1 cellular context compared by ENCODE assay signal in the genomic region with DNA sequence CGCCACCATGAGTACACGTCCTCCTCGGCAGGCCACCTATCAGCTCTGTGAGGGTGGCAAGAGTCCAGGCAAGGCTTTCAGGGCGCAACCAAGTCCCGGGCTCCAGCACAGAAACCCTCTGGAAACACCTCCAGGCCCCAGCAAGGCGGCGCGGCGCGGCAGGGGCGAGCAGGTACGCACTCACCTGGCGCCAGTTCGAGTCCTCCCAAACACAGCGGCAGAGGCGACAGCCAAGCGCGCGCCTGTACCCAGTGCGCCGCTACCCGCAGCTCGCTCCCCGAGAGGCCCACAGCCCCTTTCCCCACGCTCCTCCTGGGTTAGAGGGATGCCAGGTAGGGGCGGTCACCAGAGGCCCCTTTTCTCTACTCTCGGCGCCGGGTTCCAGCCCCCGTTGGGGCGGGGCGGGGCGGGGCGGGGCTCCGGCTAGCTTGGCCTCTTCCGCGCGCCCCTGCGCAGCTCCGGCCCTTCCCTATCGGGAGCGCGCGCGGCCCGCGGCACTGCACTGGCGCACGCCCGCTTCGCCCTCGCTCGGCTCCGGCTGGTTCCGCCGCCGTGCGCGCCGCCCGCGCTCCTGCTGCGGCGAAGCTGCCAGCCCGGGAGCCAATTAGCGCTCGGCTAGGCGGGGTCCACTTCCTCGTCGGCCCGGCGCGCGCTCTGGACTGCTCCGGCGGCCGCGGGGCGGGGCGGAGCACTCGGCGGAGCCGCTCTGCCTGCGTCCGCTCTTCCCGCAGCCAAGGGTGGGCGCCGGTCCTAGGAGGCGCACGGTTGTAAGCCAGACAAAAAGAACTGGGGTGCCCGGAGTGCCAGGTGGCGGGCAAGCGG.
TF ChIP-seq lines count a peak whose summit lies in the region.

A gene (minus strand): TSS at position 332 of the 822 bp plus-strand sequence. CDS start 5,040 bp downstream, outside the sequence.
A gene with protein sequence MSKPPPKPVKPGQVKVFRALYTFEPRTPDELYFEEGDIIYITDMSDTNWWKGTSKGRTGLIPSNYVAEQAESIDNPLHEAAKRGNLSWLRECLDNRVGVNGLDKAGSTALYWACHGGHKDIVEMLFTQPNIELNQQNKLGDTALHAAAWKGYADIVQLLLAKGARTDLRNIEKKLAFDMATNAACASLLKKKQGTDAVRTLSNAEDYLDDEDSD (plus strand): TSS at position 691 of the 822 bp plus-strand sequence. CDS start 179 bp downstream, outside the sequence.

TF ChIP-seq in GM12878, 131 proteins besides CTCF, POLR2A, EP300 and RAD21 (continued from another document and continues in another):
- TF ChIP-seq, protein P1, sequence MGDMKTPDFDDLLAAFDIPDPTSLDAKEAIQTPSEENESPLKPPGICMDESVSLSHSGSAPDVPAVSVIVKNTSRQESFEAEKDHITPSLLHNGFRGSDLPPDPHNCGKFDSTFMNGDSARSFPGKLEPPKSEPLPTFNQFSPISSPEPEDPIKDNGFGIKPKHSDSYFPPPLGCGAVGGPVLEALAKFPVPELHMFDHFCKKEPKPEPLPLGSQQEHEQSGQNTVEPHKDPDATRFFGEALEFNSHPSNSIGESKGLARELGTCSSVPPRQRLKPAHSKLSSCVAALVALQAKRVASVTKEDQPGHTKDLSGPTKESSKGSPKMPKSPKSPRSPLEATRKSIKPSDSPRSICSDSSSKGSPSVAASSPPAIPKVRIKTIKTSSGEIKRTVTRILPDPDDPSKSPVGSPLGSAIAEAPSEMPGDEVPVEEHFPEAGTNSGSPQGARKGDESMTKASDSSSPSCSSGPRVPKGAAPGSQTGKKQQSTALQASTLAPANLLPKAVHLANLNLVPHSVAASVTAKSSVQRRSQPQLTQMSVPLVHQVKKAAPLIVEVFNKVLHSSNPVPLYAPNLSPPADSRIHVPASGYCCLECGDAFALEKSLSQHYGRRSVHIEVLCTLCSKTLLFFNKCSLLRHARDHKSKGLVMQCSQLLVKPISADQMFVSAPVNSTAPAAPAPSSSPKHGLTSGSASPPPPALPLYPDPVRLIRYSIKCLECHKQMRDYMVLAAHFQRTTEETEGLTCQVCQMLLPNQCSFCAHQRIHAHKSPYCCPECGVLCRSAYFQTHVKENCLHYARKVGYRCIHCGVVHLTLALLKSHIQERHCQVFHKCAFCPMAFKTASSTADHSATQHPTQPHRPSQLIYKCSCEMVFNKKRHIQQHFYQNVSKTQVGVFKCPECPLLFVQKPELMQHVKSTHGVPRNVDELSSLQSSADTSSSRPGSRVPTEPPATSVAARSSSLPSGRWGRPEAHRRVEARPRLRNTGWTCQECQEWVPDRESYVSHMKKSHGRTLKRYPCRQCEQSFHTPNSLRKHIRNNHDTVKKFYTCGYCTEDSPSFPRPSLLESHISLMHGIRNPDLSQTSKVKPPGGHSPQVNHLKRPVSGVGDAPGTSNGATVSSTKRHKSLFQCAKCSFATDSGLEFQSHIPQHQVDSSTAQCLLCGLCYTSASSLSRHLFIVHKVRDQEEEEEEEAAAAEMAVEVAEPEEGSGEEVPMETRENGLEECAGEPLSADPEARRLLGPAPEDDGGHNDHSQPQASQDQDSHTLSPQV (IDR thresholded peaks at IDR 0.05), result 0 out of 2 replicates have a peak, but pooled peaks have one; percentile 12
- TF ChIP-seq, protein P2, sequence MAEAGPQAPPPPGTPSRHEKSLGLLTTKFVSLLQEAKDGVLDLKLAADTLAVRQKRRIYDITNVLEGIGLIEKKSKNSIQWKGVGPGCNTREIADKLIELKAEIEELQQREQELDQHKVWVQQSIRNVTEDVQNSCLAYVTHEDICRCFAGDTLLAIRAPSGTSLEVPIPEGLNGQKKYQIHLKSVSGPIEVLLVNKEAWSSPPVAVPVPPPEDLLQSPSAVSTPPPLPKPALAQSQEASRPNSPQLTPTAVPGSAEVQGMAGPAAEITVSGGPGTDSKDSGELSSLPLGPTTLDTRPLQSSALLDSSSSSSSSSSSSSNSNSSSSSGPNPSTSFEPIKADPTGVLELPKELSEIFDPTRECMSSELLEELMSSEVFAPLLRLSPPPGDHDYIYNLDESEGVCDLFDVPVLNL (IDR thresholded peaks at IDR 0.05; ENCODE audit: low read depth, low read length), result peak; percentile 31; the same call in 1 of the 2 replicates
- TF ChIP-seq SIN3A (IDR thresholded peaks at IDR 0.05; ENCODE audit: low read depth, low read length) (peak; percentile 28), NR2C1 (IDR thresholded peaks at IDR 0.05) (no peak), PAX5 (IDR thresholded peaks at IDR 0.05; ENCODE audit: borderline replicate concordance, low read depth, low read length) (0 out of 2 replicates have a peak, but pooled peaks have one; percentile 37), LARP7 (IDR thresholded peaks at IDR 0.05) (peak; percentile 80), ZNF217 (IDR thresholded peaks at IDR 0.05) (peak; percentile 85; the same call in 1 of the 2 replicates), SMAD5 (IDR thresholded peaks at IDR 0.05; ENCODE audit: low read depth) (peak; percentile 51; the same call in 1 of the 2 replicates), ZNF274 (IDR thresholded peaks at IDR 0.05; ENCODE audit: insufficient read depth, insufficient read length) (no peak), STAT3 (IDR thresholded peaks at IDR 0.05; ENCODE audit: low read depth, low read length) (no peak), IKZF1 (conservative IDR thresholded peaks at IDR 0.05) (peak; percentile 55; the same call in 1 of the 2 replicates), POU2F2 (IDR thresholded peaks at IDR 0.05; ENCODE audit: borderline replicate concordance, low read depth, low read length) (peak; percentile 41; the same call in 1 of the 3 replicates), CREM (IDR thresholded peaks at IDR 0.05; ENCODE audit: low read depth) (0 out of 2 replicates have a peak, but pooled peaks have one; percentile 8), BACH1 (IDR thresholded peaks at IDR 0.05; ENCODE audit: borderline replicate concordance) (peak; percentile 76; the same call in 1 of the 2 replicates), PML (IDR thresholded peaks at IDR 0.05; ENCODE audit: low read length) (0 out of 2 replicates have a peak, but pooled peaks have one; percentile 19), GABPA (IDR thresholded peaks at IDR 0.05; ENCODE audit: low read depth) (no peak), NRF1 (conservative IDR thresholded peaks at IDR 0.05; ENCODE audit: low read depth, low read length) (peak; percentile 58), SMARCA5 (IDR thresholded peaks at IDR 0.05) (peak; percentile 50), SP1 (IDR thresholded peaks at IDR 0.05; ENCODE audit: low read depth, low read length) (peak; percentile 28)
- TF ChIP-seq, protein P3, sequence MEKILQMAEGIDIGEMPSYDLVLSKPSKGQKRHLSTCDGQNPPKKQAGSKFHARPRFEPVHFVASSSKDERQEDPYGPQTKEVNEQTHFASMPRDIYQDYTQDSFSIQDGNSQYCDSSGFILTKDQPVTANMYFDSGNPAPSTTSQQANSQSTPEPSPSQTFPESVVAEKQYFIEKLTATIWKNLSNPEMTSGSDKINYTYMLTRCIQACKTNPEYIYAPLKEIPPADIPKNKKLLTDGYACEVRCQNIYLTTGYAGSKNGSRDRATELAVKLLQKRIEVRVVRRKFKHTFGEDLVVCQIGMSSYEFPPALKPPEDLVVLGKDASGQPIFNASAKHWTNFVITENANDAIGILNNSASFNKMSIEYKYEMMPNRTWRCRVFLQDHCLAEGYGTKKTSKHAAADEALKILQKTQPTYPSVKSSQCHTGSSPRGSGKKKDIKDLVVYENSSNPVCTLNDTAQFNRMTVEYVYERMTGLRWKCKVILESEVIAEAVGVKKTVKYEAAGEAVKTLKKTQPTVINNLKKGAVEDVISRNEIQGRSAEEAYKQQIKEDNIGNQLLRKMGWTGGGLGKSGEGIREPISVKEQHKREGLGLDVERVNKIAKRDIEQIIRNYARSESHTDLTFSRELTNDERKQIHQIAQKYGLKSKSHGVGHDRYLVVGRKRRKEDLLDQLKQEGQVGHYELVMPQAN (conservative IDR thresholded peaks at IDR 0.05), result 0 out of 2 replicates have a peak, but pooled peaks have one; percentile 10
- TF ChIP-seq, protein P4, sequence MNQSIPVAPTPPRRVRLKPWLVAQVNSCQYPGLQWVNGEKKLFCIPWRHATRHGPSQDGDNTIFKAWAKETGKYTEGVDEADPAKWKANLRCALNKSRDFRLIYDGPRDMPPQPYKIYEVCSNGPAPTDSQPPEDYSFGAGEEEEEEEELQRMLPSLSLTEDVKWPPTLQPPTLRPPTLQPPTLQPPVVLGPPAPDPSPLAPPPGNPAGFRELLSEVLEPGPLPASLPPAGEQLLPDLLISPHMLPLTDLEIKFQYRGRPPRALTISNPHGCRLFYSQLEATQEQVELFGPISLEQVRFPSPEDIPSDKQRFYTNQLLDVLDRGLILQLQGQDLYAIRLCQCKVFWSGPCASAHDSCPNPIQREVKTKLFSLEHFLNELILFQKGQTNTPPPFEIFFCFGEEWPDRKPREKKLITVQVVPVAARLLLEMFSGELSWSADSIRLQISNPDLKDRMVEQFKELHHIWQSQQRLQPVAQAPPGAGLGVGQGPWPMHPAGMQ (IDR thresholded peaks at IDR 0.05; ENCODE audit: borderline replicate concordance), result no peak
- TF ChIP-seq, protein P5, sequence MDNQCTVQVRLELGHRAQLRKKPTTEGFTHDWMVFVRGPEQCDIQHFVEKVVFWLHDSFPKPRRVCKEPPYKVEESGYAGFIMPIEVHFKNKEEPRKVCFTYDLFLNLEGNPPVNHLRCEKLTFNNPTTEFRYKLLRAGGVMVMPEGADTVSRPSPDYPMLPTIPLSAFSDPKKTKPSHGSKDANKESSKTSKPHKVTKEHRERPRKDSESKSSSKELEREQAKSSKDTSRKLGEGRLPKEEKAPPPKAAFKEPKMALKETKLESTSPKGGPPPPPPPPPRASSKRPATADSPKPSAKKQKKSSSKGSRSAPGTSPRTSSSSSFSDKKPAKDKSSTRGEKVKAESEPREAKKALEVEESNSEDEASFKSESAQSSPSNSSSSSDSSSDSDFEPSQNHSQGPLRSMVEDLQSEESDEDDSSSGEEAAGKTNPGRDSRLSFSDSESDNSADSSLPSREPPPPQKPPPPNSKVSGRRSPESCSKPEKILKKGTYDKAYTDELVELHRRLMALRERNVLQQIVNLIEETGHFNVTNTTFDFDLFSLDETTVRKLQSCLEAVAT (IDR thresholded peaks at IDR 0.05), result 0 out of 2 replicates have a peak, but pooled peaks have one; percentile 17
- TF ChIP-seq, protein P6, sequence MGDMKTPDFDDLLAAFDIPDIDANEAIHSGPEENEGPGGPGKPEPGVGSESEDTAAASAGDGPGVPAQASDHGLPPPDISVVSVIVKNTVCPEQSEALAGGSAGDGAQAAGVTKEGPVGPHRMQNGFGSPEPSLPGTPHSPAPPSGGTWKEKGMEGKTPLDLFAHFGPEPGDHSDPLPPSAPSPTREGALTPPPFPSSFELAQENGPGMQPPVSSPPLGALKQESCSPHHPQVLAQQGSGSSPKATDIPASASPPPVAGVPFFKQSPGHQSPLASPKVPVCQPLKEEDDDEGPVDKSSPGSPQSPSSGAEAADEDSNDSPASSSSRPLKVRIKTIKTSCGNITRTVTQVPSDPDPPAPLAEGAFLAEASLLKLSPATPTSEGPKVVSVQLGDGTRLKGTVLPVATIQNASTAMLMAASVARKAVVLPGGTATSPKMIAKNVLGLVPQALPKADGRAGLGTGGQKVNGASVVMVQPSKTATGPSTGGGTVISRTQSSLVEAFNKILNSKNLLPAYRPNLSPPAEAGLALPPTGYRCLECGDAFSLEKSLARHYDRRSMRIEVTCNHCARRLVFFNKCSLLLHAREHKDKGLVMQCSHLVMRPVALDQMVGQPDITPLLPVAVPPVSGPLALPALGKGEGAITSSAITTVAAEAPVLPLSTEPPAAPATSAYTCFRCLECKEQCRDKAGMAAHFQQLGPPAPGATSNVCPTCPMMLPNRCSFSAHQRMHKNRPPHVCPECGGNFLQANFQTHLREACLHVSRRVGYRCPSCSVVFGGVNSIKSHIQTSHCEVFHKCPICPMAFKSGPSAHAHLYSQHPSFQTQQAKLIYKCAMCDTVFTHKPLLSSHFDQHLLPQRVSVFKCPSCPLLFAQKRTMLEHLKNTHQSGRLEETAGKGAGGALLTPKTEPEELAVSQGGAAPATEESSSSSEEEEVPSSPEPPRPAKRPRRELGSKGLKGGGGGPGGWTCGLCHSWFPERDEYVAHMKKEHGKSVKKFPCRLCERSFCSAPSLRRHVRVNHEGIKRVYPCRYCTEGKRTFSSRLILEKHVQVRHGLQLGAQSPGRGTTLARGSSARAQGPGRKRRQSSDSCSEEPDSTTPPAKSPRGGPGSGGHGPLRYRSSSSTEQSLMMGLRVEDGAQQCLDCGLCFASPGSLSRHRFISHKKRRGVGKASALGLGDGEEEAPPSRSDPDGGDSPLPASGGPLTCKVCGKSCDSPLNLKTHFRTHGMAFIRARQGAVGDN (IDR thresholded peaks at IDR 0.05), result peak; percentile 68
- TF ChIP-seq, protein P7, sequence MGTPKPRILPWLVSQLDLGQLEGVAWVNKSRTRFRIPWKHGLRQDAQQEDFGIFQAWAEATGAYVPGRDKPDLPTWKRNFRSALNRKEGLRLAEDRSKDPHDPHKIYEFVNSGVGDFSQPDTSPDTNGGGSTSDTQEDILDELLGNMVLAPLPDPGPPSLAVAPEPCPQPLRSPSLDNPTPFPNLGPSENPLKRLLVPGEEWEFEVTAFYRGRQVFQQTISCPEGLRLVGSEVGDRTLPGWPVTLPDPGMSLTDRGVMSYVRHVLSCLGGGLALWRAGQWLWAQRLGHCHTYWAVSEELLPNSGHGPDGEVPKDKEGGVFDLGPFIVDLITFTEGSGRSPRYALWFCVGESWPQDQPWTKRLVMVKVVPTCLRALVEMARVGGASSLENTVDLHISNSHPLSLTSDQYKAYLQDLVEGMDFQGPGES (IDR thresholded peaks at IDR 0.05), result peak; percentile 29; the same call in 1 of the 2 replicates
- TF ChIP-seq, protein P8, sequence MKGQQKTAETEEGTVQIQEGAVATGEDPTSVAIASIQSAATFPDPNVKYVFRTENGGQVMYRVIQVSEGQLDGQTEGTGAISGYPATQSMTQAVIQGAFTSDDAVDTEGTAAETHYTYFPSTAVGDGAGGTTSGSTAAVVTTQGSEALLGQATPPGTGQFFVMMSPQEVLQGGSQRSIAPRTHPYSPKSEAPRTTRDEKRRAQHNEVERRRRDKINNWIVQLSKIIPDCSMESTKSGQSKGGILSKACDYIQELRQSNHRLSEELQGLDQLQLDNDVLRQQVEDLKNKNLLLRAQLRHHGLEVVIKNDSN (IDR thresholded peaks at IDR 0.05; ENCODE audit: borderline replicate concordance, extremely low read length, insufficient read depth, low read depth, low read length), result no peak
- TF ChIP-seq, protein P9, sequence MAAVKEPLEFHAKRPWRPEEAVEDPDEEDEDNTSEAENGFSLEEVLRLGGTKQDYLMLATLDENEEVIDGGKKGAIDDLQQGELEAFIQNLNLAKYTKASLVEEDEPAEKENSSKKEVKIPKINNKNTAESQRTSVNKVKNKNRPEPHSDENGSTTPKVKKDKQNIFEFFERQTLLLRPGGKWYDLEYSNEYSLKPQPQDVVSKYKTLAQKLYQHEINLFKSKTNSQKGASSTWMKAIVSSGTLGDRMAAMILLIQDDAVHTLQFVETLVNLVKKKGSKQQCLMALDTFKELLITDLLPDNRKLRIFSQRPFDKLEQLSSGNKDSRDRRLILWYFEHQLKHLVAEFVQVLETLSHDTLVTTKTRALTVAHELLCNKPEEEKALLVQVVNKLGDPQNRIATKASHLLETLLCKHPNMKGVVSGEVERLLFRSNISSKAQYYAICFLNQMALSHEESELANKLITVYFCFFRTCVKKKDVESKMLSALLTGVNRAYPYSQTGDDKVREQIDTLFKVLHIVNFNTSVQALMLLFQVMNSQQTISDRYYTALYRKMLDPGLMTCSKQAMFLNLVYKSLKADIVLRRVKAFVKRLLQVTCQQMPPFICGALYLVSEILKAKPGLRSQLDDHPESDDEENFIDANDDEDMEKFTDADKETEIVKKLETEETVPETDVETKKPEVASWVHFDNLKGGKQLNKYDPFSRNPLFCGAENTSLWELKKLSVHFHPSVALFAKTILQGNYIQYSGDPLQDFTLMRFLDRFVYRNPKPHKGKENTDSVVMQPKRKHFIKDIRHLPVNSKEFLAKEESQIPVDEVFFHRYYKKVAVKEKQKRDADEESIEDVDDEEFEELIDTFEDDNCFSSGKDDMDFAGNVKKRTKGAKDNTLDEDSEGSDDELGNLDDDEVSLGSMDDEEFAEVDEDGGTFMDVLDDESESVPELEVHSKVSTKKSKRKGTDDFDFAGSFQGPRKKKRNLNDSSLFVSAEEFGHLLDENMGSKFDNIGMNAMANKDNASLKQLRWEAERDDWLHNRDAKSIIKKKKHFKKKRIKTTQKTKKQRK (IDR thresholded peaks at IDR 0.05; ENCODE audit: low read depth, low read length), result no peak
